Comparison of ENCODE assay signal across 21 cellular contexts in the genomic region with DNA sequence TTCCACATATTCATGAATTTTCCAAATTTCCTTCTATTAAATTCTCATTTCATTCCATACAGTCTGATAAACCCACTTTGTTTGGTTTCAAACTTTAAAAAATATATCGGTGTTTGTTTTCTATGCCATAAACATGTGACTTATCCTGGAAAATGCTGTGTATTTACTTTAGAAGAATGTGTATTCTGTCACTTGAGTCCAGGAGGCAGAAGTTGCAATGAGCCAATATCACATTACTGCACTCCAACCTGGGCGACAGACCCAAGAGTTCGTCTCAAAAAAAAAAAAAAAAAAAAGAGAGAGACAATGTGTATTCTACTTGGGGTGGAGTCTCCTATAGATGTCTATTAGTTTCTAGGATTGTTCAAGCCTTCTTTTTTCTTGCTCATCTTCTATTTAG. TPM values are rescaled to one million over a fixed set of nuclear protein-coding genes. Genes with fewer than 3 reads are reported as not detected.
DNase-seq lines count a peak whose midpoint lies in the region; FAIRE-seq and TF ChIP-seq lines count a peak whose summit lies in the region.
"Had no signal": no experiment of that assay in that cellular context is flagged by ENCODE, and none has a peak within 500 bp of the region (broad histone marks: within the 10 kb centered on the region; RNA-seq: fewer than 3 reads in every experiment).

No MANE protein-coding gene starts in this region.

- no peaks in the 10 kb centered on the region for H3K9me3 ChIP-seq in Karpas-422 (ENCODE audit: low read length)
- H3K9me3 ChIP-seq: Caco-2 had no signal

- H3K4me1 Mint-ChIP-seq in glutamatergic neuron (ENCODE audit: low read depth, unreplicated experiment), result peaks cover 13% of the 10 kb centered on the region

- peaks cover 7% of the 10 kb centered on the region; the same call in 1 of the 2 replicates for H3K4me1 ChIP-seq in Karpas-422 (ENCODE audit: low read length)

- H3K36me3 Mint-ChIP-seq in glutamatergic neuron (ENCODE audit: unreplicated experiment), result no peaks in the 10 kb centered on the region

- peak overlapping the region; percentile 79 for H3K27ac Mint-ChIP-seq in glutamatergic neuron (ENCODE audit: unreplicated experiment)
- H3K27ac Mint-ChIP-seq: B cell; CD4-positive, CD25-positive, alpha-beta regulatory T cell; CD8-positive, alpha-beta T cell; HFFc6 had no signal

- H3K9ac ChIP-seq in Karpas-422 (ENCODE audit: low read length), result no peak overlapping the region
- H3K9ac ChIP-seq: BLaER1, GM23248 had no signal

- no peak overlapping the region for H3K4me3 Mint-ChIP-seq in glutamatergic neuron (ENCODE audit: unreplicated experiment)
- H3K4me3 Mint-ChIP-seq: B cell; CD4-positive, CD25-positive, alpha-beta regulatory T cell; CD8-positive, alpha-beta T cell; H9; HFFc6 had no signal

- H3K27me3 ChIP-seq in Karpas-422 (ENCODE audit: low read length), result no peaks in the 10 kb centered on the region
- H3K27me3 ChIP-seq: BLaER1 had no signal

- no peak overlapping the region for H3K4me2 ChIP-seq in Karpas-422 (ENCODE audit: low read depth, low read length, poor library complexity, severe bottlenecking)
- H3K4me2 ChIP-seq: BLaER1 had no signal

- no peak overlapping the region for H3K27ac ChIP-seq in Karpas-422 (ENCODE audit: low read length)
- H3K27ac ChIP-seq: 22Rv1, BLaER1, C4-2B, GM23248 had no signal

- no peak overlapping the region for H3K4me3 ChIP-seq in Karpas-422 (ENCODE audit: low read length)
- H3K4me3 ChIP-seq: BLaER1, GM23248 had no signal

- peaks cover 3% of the 10 kb centered on the region for H3K27me3 Mint-ChIP-seq in glutamatergic neuron (ENCODE audit: unreplicated experiment)
- H3K27me3 Mint-ChIP-seq: B cell; CD4-positive, CD25-positive, alpha-beta regulatory T cell had no signal

- no peaks in the 10 kb centered on the region; the same call in 1 of the 2 replicates for H4K20me1 ChIP-seq in Karpas-422 (ENCODE audit: insufficient read depth, low read depth, low read length)

- no peaks in the 10 kb centered on the region for H3K36me3 ChIP-seq in Karpas-422 (ENCODE audit: insufficient read depth, low read length)

- H2AFZ ChIP-seq in Karpas-422 (ENCODE audit: low read length), result no peak overlapping the region
- H2AFZ ChIP-seq: GM23248 had no signal

- DNase-seq in DMS53 (lab: John Stamatoyannopoulos, UW) (peak; percentile 38), DMS53 treated with DMSO at 0.1 percent for 48 hours (lab: John Stamatoyannopoulos, UW; ENCODE audit: unreplicated experiment) (no peak), NCI-H510A treated with DMSO at 0.1 percent for 48 hours (lab: John Stamatoyannopoulos, UW) (peak; percentile 6), NCI-H510A (lab: John Stamatoyannopoulos, UW) (no peak), HuH-7 (ENCODE audit: low spot score) (peak; percentile 8), glutamatergic neuron (no peak), Karpas-422 (no peak), GM19239 (ENCODE audit: insufficient read length, low spot score) (no peak)
- DNase-seq: Caco-2; CD4-positive, CD25-positive, alpha-beta regulatory T cell; CD8-positive, alpha-beta T cell; DMS153; DMS79 treated with DMSO at 0.1 percent for 48 hours; GF-D8; GM23248; H9; HFFc6 had no signal

- peaks cover 49% of the 10 kb centered on the region for H3K79me2 ChIP-seq in Karpas-422 (ENCODE audit: low read length)

- H3K9me2 ChIP-seq in Karpas-422 (replicated peaks; ENCODE audit: insufficient read depth, low read length), result no peaks in the 10 kb centered on the region

- peaks cover 2% of the 10 kb centered on the region for H3K9me3 Mint-ChIP-seq in glutamatergic neuron (ENCODE audit: unreplicated experiment)
- H3K9me3 Mint-ChIP-seq: H9 had no signal

- no peak for FAIRE-seq in GM19239 (lab: Jason Lieb, UNC)

- TF ChIP-seq CTCF in glutamatergic neuron (IDR thresholded peaks at IDR 0.05; ENCODE audit: partially characterized antibody, unreplicated experiment), result no peak

RNA-seq across cellular contexts. Expression of gene MBD5, which starts 31.8 kb away (rescaled TPM):
- total RNA-seq in glutamatergic neuron (ENCODE audit: unreplicated experiment), result 95.4 TPM
- 19.2 and 64.7 TPM in 2 replicates for total RNA-seq in Karpas-422 (2014; rRNA removed; shearing (Covaris generic); ENCODE audit: low replicate concordance)

RNA-seq across cellular contexts. Expression of gene ORC4, which starts 32.1 kb away (rescaled TPM):
- total RNA-seq in glutamatergic neuron (ENCODE audit: unreplicated experiment), result 72.9 TPM
- 20.1 and 63.1 TPM in 2 replicates for total RNA-seq in Karpas-422 (2014; rRNA removed; shearing (Covaris generic); ENCODE audit: low replicate concordance)

Comparison
In these comparisons a context has a peak if more than half of its experiments do, and no peak if none do; other contexts are left out.
1. DNase-seq: peak in DMS53 (single experiment), NCI-H510A treated with DMSO at 0.1 percent for 48 hours (single experiment) and HuH-7 (single experiment); none in DMS53 treated with DMSO at 0.1 percent for 48 hours (single experiment), NCI-H510A (single experiment), glutamatergic neuron (single experiment), Karpas-422 (single experiment) and GM19239 (single experiment).